Comparison of ENCODE assay signal across 1 cellular context in genomic region chr10:50506861-50507573, GRCh38.
TF ChIP-seq lines count a peak whose summit lies in the region.

No MANE protein-coding gene starts in this region.

TF ChIP-seq in HepG2, 621 proteins besides CTCF, POLR2A, EP300 and RAD21 (continues in another document):
- no peak for TF ChIP-seq HINFP (CRISPR knock-in tag; IDR thresholded peaks at IDR 0.05; ENCODE audit: low read depth)
- TF ChIP-seq ZBTB49 (CRISPR knock-in tag; IDR thresholded peaks at IDR 0.05; ENCODE audit: borderline replicate concordance): no peak
- TF ChIP-seq PRMT3 (CRISPR knock-in tag; IDR thresholded peaks at IDR 0.05; ENCODE audit: borderline replicate concordance, low read depth): no peak
- no peak for TF ChIP-seq ZMAT5 (CRISPR knock-in tag; IDR thresholded peaks at IDR 0.05; ENCODE audit: borderline replicate concordance, low read depth)
- TF ChIP-seq TEAD3 (CRISPR knock-in tag; optimal IDR thresholded peaks at IDR 0.05; ENCODE audit: borderline replicate concordance): peak; percentile 20
- no peak for TF ChIP-seq THRA (CRISPR knock-in tag; IDR thresholded peaks at IDR 0.05; ENCODE audit: borderline replicate concordance)
- no peak for TF ChIP-seq HOXA5 (CRISPR knock-in tag; IDR thresholded peaks at IDR 0.05)
- no peak for TF ChIP-seq ZNF232 (CRISPR knock-in tag; IDR thresholded peaks at IDR 0.05; ENCODE audit: borderline replicate concordance)
- TF ChIP-seq TRAFD1 (CRISPR knock-in tag; IDR thresholded peaks at IDR 0.05; ENCODE audit: borderline replicate concordance): no peak
- peak; percentile 76; the same call in 1 of the 2 replicates for TF ChIP-seq ZBTB43 (CRISPR knock-in tag; conservative IDR thresholded peaks at IDR 0.05)
- TF ChIP-seq MTF2 (CRISPR knock-in tag; IDR thresholded peaks at IDR 0.05; ENCODE audit: borderline replicate concordance): no peak
- 0 out of 2 replicates have a peak, but pooled peaks have one; percentile 20 for TF ChIP-seq IKZF5 (CRISPR knock-in tag; IDR thresholded peaks at IDR 0.05)
- TF ChIP-seq ZNF136 (CRISPR knock-in tag; IDR thresholded peaks at IDR 0.05; ENCODE audit: low read depth): no peak
- no peak for TF ChIP-seq HNRNPH1 (optimal IDR thresholded peaks at IDR 0.05; ENCODE audit: low read depth, low read length)
- peak; percentile 94 for TF ChIP-seq ZNF768 (CRISPR knock-in tag; IDR thresholded peaks at IDR 0.05)
- TF ChIP-seq CREB1 (IDR thresholded peaks at IDR 0.05): no peak
- no peak for TF ChIP-seq CREB1 (CRISPR knock-in tag; IDR thresholded peaks at IDR 0.05)
- no peak for TF ChIP-seq ZNF512 (CRISPR knock-in tag; IDR thresholded peaks at IDR 0.05)
- TF ChIP-seq ZSCAN12 (CRISPR knock-in tag; IDR thresholded peaks at IDR 0.05): no peak
- TF ChIP-seq ZNF44 (CRISPR knock-in tag; IDR thresholded peaks at IDR 0.05): no peak
- no peak for TF ChIP-seq POLR2G (IDR thresholded peaks at IDR 0.05; ENCODE audit: low read depth, low read length)
- no peak for TF ChIP-seq CEBPZ (IDR thresholded peaks at IDR 0.05; ENCODE audit: low read length)
- TF ChIP-seq NAIF1 (CRISPR knock-in tag; IDR thresholded peaks at IDR 0.05; ENCODE audit: borderline replicate concordance): no peak
- TF ChIP-seq PRDM10 (CRISPR knock-in tag; IDR thresholded peaks at IDR 0.05; ENCODE audit: low read depth): peak; percentile 45; the same call in 1 of the 2 replicates
- no peak for TF ChIP-seq ZNF468 (CRISPR knock-in tag; IDR thresholded peaks at IDR 0.05)
- TF ChIP-seq SRY (CRISPR knock-in tag; IDR thresholded peaks at IDR 0.05): no peak
- no peak for TF ChIP-seq HMG20B (CRISPR knock-in tag; conservative IDR thresholded peaks at IDR 0.05)
- peak; percentile 31; the same call in 1 of the 2 replicates for TF ChIP-seq HMG20A (CRISPR knock-in tag; IDR thresholded peaks at IDR 0.05; ENCODE audit: borderline replicate concordance)
- no peak for TF ChIP-seq CAMTA2 (CRISPR knock-in tag; IDR thresholded peaks at IDR 0.05; ENCODE audit: borderline replicate concordance)
- no peak for TF ChIP-seq SOX13 (IDR thresholded peaks at IDR 0.05)
- peak in 1 of 2 experiments; percentile 57; a peak in 2 of 4 replicates for TF ChIP-seq SOX13 (CRISPR knock-in tag; conservative IDR thresholded peaks at IDR 0.05 in 1 of 2, IDR thresholded peaks at IDR 0.05 in 1 of 2)
- TF ChIP-seq MAX (IDR thresholded peaks at IDR 0.05): no peak
- TF ChIP-seq ZNF784 (CRISPR knock-in tag; IDR thresholded peaks at IDR 0.05; ENCODE audit: borderline replicate concordance): no peak
- no peak for TF ChIP-seq ZNF558 (CRISPR knock-in tag; IDR thresholded peaks at IDR 0.05; ENCODE audit: borderline replicate concordance)
- TF ChIP-seq ZNF576 (CRISPR knock-in tag; IDR thresholded peaks at IDR 0.05): no peak
